ENCODE assay signal across 1 cellular context in the genomic region with DNA sequence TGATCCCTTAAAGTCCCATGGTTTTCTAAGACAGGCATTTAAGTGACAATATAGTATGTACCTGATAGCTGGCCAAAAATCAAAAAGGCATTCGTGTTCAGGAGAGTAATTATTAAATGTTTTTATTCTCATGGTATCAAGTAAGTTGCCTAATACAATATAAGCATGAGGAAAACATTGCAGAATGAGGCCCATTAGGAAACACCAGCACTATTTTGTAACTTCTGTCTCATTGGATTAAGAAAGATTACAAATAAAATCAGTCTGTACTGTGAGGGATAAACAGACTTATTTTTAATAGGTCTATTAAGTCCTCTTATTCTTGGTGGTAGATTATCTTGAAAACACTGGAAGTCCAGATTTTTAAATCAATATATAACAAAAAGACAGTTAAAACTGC.
TF ChIP-seq lines count a peak whose summit lies in the region.

No MANE protein-coding gene starts in this region.

TF ChIP-seq in HepG2, 621 proteins besides CTCF, POLR2A, EP300 and RAD21:
- TF ChIP-seq ZNF543 (CRISPR knock-in tag; IDR thresholded peaks at IDR 0.05) (no peak), KAT2B (IDR thresholded peaks at IDR 0.05; ENCODE audit: borderline replicate concordance, low read depth, low read length) (no peak)
